13 cellular contexts compared by ENCODE assay signal in genomic region chr15:92098869-92099268, GRCh38.
DNase-seq lines count a peak whose midpoint lies in the region; ATAC-seq and TF ChIP-seq lines count a peak whose summit lies in the region.
"Had no signal": no experiment of that assay in that cellular context is flagged by ENCODE, and none has a peak within 500 bp of the region (broad histone marks: within the 10 kb centered on the region; RNA-seq: fewer than 3 reads in every experiment).

No MANE protein-coding gene starts in this region.

- H3K27me3 ChIP-seq in liver (ENCODE audit: control insufficient read depth in 4 of 4, insufficient read depth in 4 of 4, low read length in 3 of 4) = peaks cover 0 to 3% (median 0%) of the 10 kb centered on the region in 4 donors
- no peaks in the 10 kb centered on the region for H3K27me3 ChIP-seq in testis
- H3K27me3 ChIP-seq: body of pancreas had no signal

- DNase-seq in Right ventricle myocardium inferior (ENCODE audit: missing footprints) = no peak
- DNase-seq in cardiac septum (ENCODE audit: low spot score) = no peak
- DNase-seq in fibroblast of peridontal ligament (ENCODE audit: extremely low read depth) = peak; percentile 30
- peak; percentile 57 for DNase-seq in testis
- no peak for DNase-seq in COR-L47 (lab: John Stamatoyannopoulos, UW)
- DNase-seq in HT-29 (ENCODE audit: low spot score) = no peak
- DNase-seq: GDM1, left colon had no signal

- H3K9me3 ChIP-seq in liver (ENCODE audit: control insufficient read depth in 4 of 4, low read length in 3 of 4) (no peaks in the 10 kb centered on the region), testis (no peaks in the 10 kb centered on the region)
- H3K9me3 ChIP-seq: A549, body of pancreas had no signal

- 87% methylated on average over 5 of the region's 5 CpGs for WGBS in liver
- 62 to 76% methylated on average over 4 to 5 of the region's 5 CpGs for WGBS in testis, 2 donors

- TF ChIP-seq CTCF in liver (IDR thresholded peaks at IDR 0.05; ENCODE audit: low read depth, low read length, missing input control) (no peak), testis (IDR thresholded peaks at IDR 0.05) (no peak)

- ATAC-seq in Right ventricle myocardium inferior (peak; percentile 80), HG03469 (IDR thresholded peaks at IDR 0.05; ENCODE audit: unreplicated experiment) (no peak)
- ATAC-seq: A549, body of pancreas, left colon had no signal

- peak; percentile 25 to 49 for TF ChIP-seq RAD21 in liver (IDR thresholded peaks at IDR 0.05)

- no peak overlapping the region for H3K9ac ChIP-seq in liver (ENCODE audit: low read depth in 1 of 2, low read length in 2 of 2)

- no peak for TF ChIP-seq POLR2A in testis (IDR thresholded peaks at IDR 0.05)

- H3K4me1 ChIP-seq in liver (ENCODE audit: control insufficient read depth in 4 of 4, insufficient read depth in 4 of 4, low read length in 3 of 4) (peaks cover 0 to 7% (median 3%) of the 10 kb centered on the region in 4 donors), testis (peaks cover 6% of the 10 kb centered on the region)
- H3K4me1 ChIP-seq: A549 had no signal

- H3K36me3 ChIP-seq in liver (ENCODE audit: control insufficient read depth in 4 of 4, insufficient read depth in 3 of 4, low read depth in 1 of 4, low read length in 3 of 4) (peaks cover 0 to 2% (median 0%) of the 10 kb centered on the region in 4 donors), testis (ENCODE audit: low read depth, missing control alignments) (no peaks in the 10 kb centered on the region)

- H3K4me3 ChIP-seq in liver (ENCODE audit: low read depth in 1 of 3, low read length in 3 of 3) (no peak overlapping the region), testis (no peak overlapping the region)
- H3K4me3 ChIP-seq: A549, body of pancreas had no signal

- intact Hi-C loops in Right ventricle myocardium inferior (cut with DNase I) = loop anchor here (5.0 to 10.0 kb wide), 2 partner anchors 108 to 286 kb away; no protein-coding TSS in a partner anchor
- intact Hi-C loops in cardiac septum (cut with DNase I) = loop anchor here (1.0 to 5.0 kb wide), 4 partner anchors 105 to 618 kb away; partner anchors contain the start of gene ST8SIA2
- intact Hi-C loops in testis (cut with DNase I; ENCODE audit: low total_unique reads) = no loop called here

- H3K27ac ChIP-seq in liver (ENCODE audit: low read depth in 1 of 2, low read length in 2 of 2) = no peak overlapping the region
- H3K27ac ChIP-seq in testis = no peak overlapping the region
- H3K27ac ChIP-seq: A549, body of pancreas, VCaP had no signal

TF ChIP-seq in liver, 16 proteins besides CTCF, POLR2A, EP300 and RAD21:
- TF ChIP-seq FOXA1 (IDR thresholded peaks at IDR 0.05) (no peak), EGR1 (IDR thresholded peaks at IDR 0.05; ENCODE audit: low read depth in 2 of 2) (no peak), NR2F2 (IDR thresholded peaks at IDR 0.05) (peak; percentile 51)

Comparison
In these comparisons a context has a peak if more than half of its experiments do, and no peak if none do; other contexts are left out.
1. DNase-seq: peak in fibroblast of peridontal ligament (single experiment) and testis (single experiment); none in Right ventricle myocardium inferior (single experiment), cardiac septum (single experiment), COR-L47 (single experiment) and HT-29 (single experiment).